Comparison of ENCODE assay signal across 11 cellular contexts in genomic region chr6:160919713-160920112, GRCh38.
A peak's percentile ranks its signal among the peaks of the same experiment; 100 is the strongest.
DNase-seq lines count a peak whose midpoint lies in the region; ATAC-seq, FAIRE-seq and TF ChIP-seq lines count a peak whose summit lies in the region.
"Had no signal": no experiment of that assay in that cellular context is flagged by ENCODE, and none has a peak within 500 bp of the region (broad histone marks: within the 10 kb centered on the region; RNA-seq: fewer than 3 reads in every experiment).

No MANE protein-coding gene starts in this region.

- no peak for FAIRE-seq in bronchial epithelial cell (lab: Jason Lieb, UNC)

- CTCF ChIA-PET in CD8-positive, alpha-beta T cell (lab: Charles Lee): interaction anchor here (16.1 kb wide), 1 partner anchor 453 kb away, joined by 288 read pairs; no protein-coding TSS in a partner anchor

- no peak overlapping the region for H4K8ac ChIP-seq in neuronal stem cell (ENCODE audit: low read depth, low read length)

- peaks cover 15% of the 10 kb centered on the region for H3K27me3 Mint-ChIP-seq in CD8-positive, alpha-beta T cell (ENCODE audit: low read depth)

- DNase-seq in Caki2 (ENCODE audit: low read depth) (peak; percentile 35), Karpas-422 (peak; percentile 85), bronchial epithelial cell (ENCODE audit: low read depth) (peak; percentile 95), lower lobe of right lung (no peak), neuronal stem cell (ENCODE audit: low spot score) (no peak), heart left ventricle (no peak)
- DNase-seq in CD8-positive, alpha-beta T cell: no peak
- DNase-seq: NCI-H510A, T-helper 9 cell had no signal

- ATAC-seq in lower lobe of right lung: peak; percentile 63 to 75
- no peak for ATAC-seq in CD8-positive, alpha-beta T cell
- no peak for ATAC-seq in HG03439 (IDR thresholded peaks at IDR 0.05; ENCODE audit: unreplicated experiment)
- no peak for ATAC-seq in heart left ventricle

- intact Hi-C loops in lower lobe of right lung (cut with DNase I): loop anchor here (10.0 kb wide), 1 partner anchor 455 kb away; no protein-coding TSS in a partner anchor
- intact Hi-C loops in CD8-positive, alpha-beta T cell (cut with DNase I, micrococcal nuclease): no loop called here
- intact Hi-C loops in heart left ventricle (cut with DNase I): no loop called here

- no peak overlapping the region for H2BK5ac ChIP-seq in neuronal stem cell (ENCODE audit: low read length)

- H2AK5ac ChIP-seq in neuronal stem cell (ENCODE audit: low read depth, low read length): no peak overlapping the region

- no peak overlapping the region for H4K91ac ChIP-seq in neuronal stem cell (ENCODE audit: low read depth, low read length, poor library complexity)

- H3K4me1 ChIP-seq in Karpas-422 (ENCODE audit: low read length) (peaks cover 21% of the 10 kb centered on the region), lower lobe of right lung (no peaks in the 10 kb centered on the region), neuronal stem cell (ENCODE audit: control insufficient read depth in 2 of 2, insufficient read depth in 1 of 2, low read depth in 1 of 2, low read length in 2 of 2) (no peaks in the 10 kb centered on the region), heart left ventricle (no peaks in the 10 kb centered on the region)
- H3K4me1 ChIP-seq in CD8-positive, alpha-beta T cell (ENCODE audit: insufficient read depth, low read length): no peaks in the 10 kb centered on the region

- H3K36me3 Mint-ChIP-seq in CD8-positive, alpha-beta T cell: no peaks in the 10 kb centered on the region
- H3K36me3 Mint-ChIP-seq: memory B cell had no signal

- H3K27ac ChIP-seq in Karpas-422 (ENCODE audit: low read length) (no peak overlapping the region), lower lobe of right lung (no peak overlapping the region), neuronal stem cell (replicated peaks; ENCODE audit: low read length) (no peak overlapping the region), heart left ventricle (no peak overlapping the region)
- no peak overlapping the region for H3K27ac ChIP-seq in CD8-positive, alpha-beta T cell (ENCODE audit: low read depth, low read length)

- TF ChIP-seq CTCF in bronchial epithelial cell (IDR thresholded peaks at IDR 0.05; ENCODE audit: insufficient read depth, low read length, severe bottlenecking) (no peak), lower lobe of right lung (IDR thresholded peaks at IDR 0.05) (no peak), heart left ventricle (IDR thresholded peaks at IDR 0.05) (no peak)
- no peak for TF ChIP-seq CTCF in CD8-positive, alpha-beta T cell (IDR thresholded peaks at IDR 0.05)

- no peak overlapping the region for H2BK15ac ChIP-seq in neuronal stem cell (ENCODE audit: low read length)

- H3K4me2 ChIP-seq in Karpas-422 (ENCODE audit: low read depth, low read length, poor library complexity, severe bottlenecking): peak overlapping the region; percentile 36
- H3K4me2 ChIP-seq in neuronal stem cell (ENCODE audit: insufficient read depth, low read length, poor library complexity, severe bottlenecking): no peak overlapping the region

- TF ChIP-seq POLR2A in heart left ventricle (IDR thresholded peaks at IDR 0.05): no peak

- no peaks in the 10 kb centered on the region for H3K4me1 Mint-ChIP-seq in CD8-positive, alpha-beta T cell (ENCODE audit: low read depth)
- H3K4me1 Mint-ChIP-seq: memory B cell had no signal

- no peak overlapping the region for H2AFZ ChIP-seq in Karpas-422 (ENCODE audit: low read length)
- no peak overlapping the region for H2AFZ ChIP-seq in neuronal stem cell (ENCODE audit: low read length)

- no peak overlapping the region for H3K4me3 Mint-ChIP-seq in CD8-positive, alpha-beta T cell
- H3K4me3 Mint-ChIP-seq: memory B cell had no signal

- H3K9me3 ChIP-seq in Karpas-422 (ENCODE audit: low read length): no peaks in the 10 kb centered on the region
- no peaks in the 10 kb centered on the region for H3K9me3 ChIP-seq in lower lobe of right lung
- H3K9me3 ChIP-seq in CD8-positive, alpha-beta T cell (ENCODE audit: low read length): no peaks in the 10 kb centered on the region
- peaks cover 0 to 6% of the 10 kb centered on the region in 2 donors for H3K9me3 ChIP-seq in neuronal stem cell (replicated peaks in 1 of 2; ENCODE audit: control insufficient read depth in 2 of 2, insufficient read depth in 1 of 2, low read depth in 1 of 2, low read length in 2 of 2)
- H3K9me3 ChIP-seq in heart left ventricle: peaks cover 0 to 8% (median 0%) of the 10 kb centered on the region in 12 donors

- no peaks in the 10 kb centered on the region for H4K20me1 ChIP-seq in Karpas-422 (ENCODE audit: insufficient read depth, low read depth, low read length)

- no peak overlapping the region for H3K14ac ChIP-seq in neuronal stem cell (ENCODE audit: low read length)

- H3K9ac ChIP-seq in Karpas-422 (ENCODE audit: low read length) (no peak overlapping the region), neuronal stem cell (ENCODE audit: low read depth, low read length, poor library complexity) (no peak overlapping the region)

- H3K79me1 ChIP-seq in neuronal stem cell (ENCODE audit: low read depth, low read length): no peaks in the 10 kb centered on the region

- no peak overlapping the region for H3K27ac Mint-ChIP-seq in CD8-positive, alpha-beta T cell
- H3K27ac Mint-ChIP-seq: memory B cell had no signal

- H3K4me3 ChIP-seq in Karpas-422 (ENCODE audit: low read length) (no peak overlapping the region), bronchial epithelial cell (ENCODE audit: low read depth, low read length) (no peak overlapping the region), lower lobe of right lung (no peak overlapping the region), neuronal stem cell (ENCODE audit: low read length in 2 of 2) (no peak overlapping the region), heart left ventricle (no peak overlapping the region)
- H3K4me3 ChIP-seq in CD8-positive, alpha-beta T cell (ENCODE audit: low read depth, low read length): no peak overlapping the region

- no peak overlapping the region for H2BK120ac ChIP-seq in neuronal stem cell (ENCODE audit: low read depth, low read length)

- in situ Hi-C loops in Caki2 (cut with HindIII; ENCODE audit: low pct_unique_long_range_greater_than_20kb, low sequenced_read_pairs): no loop called here

- H3K79me2 ChIP-seq in Karpas-422 (ENCODE audit: low read length): no peaks in the 10 kb centered on the region

- POLR2A ChIA-PET in CD8-positive, alpha-beta T cell (lab: Charles Lee): no interaction called here

- H3K23ac ChIP-seq in neuronal stem cell (ENCODE audit: low read depth, low read length, poor library complexity): no peak overlapping the region

- H3K36me3 ChIP-seq in Karpas-422 (ENCODE audit: insufficient read depth, low read length): no peaks in the 10 kb centered on the region
- no peaks in the 10 kb centered on the region for H3K36me3 ChIP-seq in bronchial epithelial cell (ENCODE audit: control insufficient read depth, insufficient read depth, low read length)
- no peaks in the 10 kb centered on the region for H3K36me3 ChIP-seq in lower lobe of right lung
- H3K36me3 ChIP-seq in CD8-positive, alpha-beta T cell (ENCODE audit: insufficient read depth, low read length): no peaks in the 10 kb centered on the region
- no peaks in the 10 kb centered on the region for H3K36me3 ChIP-seq in neuronal stem cell (replicated peaks in 1 of 2; ENCODE audit: control insufficient read depth in 2 of 2, insufficient read depth in 2 of 2, low read length in 2 of 2)
- H3K36me3 ChIP-seq in heart left ventricle: no peaks in the 10 kb centered on the region

- H3K4ac ChIP-seq in neuronal stem cell (ENCODE audit: low read length): no peak overlapping the region

- no peak overlapping the region for H2BK12ac ChIP-seq in neuronal stem cell (ENCODE audit: low read length)

- no peaks in the 10 kb centered on the region for H3K9me3 Mint-ChIP-seq in CD8-positive, alpha-beta T cell
- H3K9me3 Mint-ChIP-seq: memory B cell had no signal

- no peaks in the 10 kb centered on the region for H3K9me2 ChIP-seq in Karpas-422 (replicated peaks; ENCODE audit: insufficient read depth, low read length)

- no peak overlapping the region for H3K18ac ChIP-seq in neuronal stem cell (ENCODE audit: low read length)

- H3K27me3 ChIP-seq in Karpas-422 (ENCODE audit: low read length) (no peaks in the 10 kb centered on the region), bronchial epithelial cell (ENCODE audit: control insufficient read depth, insufficient read depth, low read length) (no peaks in the 10 kb centered on the region), lower lobe of right lung (ENCODE audit: low read depth) (peaks cover 4% of the 10 kb centered on the region), neuronal stem cell (ENCODE audit: control insufficient read depth in 3 of 3, insufficient read depth in 3 of 3, low read depth in 1 of 3, low read length in 3 of 3) (no peaks in the 10 kb centered on the region), heart left ventricle (no peaks in the 10 kb centered on the region)
- H3K27me3 ChIP-seq in CD8-positive, alpha-beta T cell (ENCODE audit: insufficient read depth, low read length): no peaks in the 10 kb centered on the region

Comparison
In these comparisons a context has a peak if more than half of its experiments do, and no peak if none do; other contexts are left out.
1. DNase-seq: peak in Caki2 (single experiment), Karpas-422 (single experiment) and bronchial epithelial cell (single experiment); none in lower lobe of right lung (single experiment), CD8-positive, alpha-beta T cell (0 of 7), neuronal stem cell (single experiment) and heart left ventricle (0 of 5).
2. ATAC-seq: peak in lower lobe of right lung (2 of 2); none in CD8-positive, alpha-beta T cell (single experiment), HG03439 (single experiment) and heart left ventricle (0 of 4).